In genomic region chr14:68141531-68142088, GRCh38 we compare ENCODE assay signal across 13 cellular contexts.
A peak's percentile ranks its signal among the peaks of the same experiment; 100 is the strongest.
DNase-seq lines count a peak whose midpoint lies in the region; ATAC-seq and TF ChIP-seq lines count a peak whose summit lies in the region.
"Had no signal": no experiment of that assay in that cellular context is flagged by ENCODE, and none has a peak within 500 bp of the region (broad histone marks: within the 10 kb centered on the region; RNA-seq: fewer than 3 reads in every experiment).

No MANE protein-coding gene starts in this region.

- H3K27ac ChIP-seq in ACC112 (ENCODE audit: low read depth, low read length) (peak overlapping the region; percentile 99), muscle layer of duodenum (ENCODE audit: low read length) (peak overlapping the region; percentile 96)

- no peaks in the 10 kb centered on the region for H3K27me3 Mint-ChIP-seq in chondrocyte (ENCODE audit: low read depth)
- H3K27me3 Mint-ChIP-seq: activated CD4-positive, alpha-beta T cell treated with anti-CD3 and anti-CD28 coated beads for 36 hours; activated naive CD4-positive, alpha-beta T cell treated with anti-CD3 and anti-CD28 coated beads, Interleukin-2, amount 50 U/mL, for 24 hours; naive B cell had no signal

- peaks cover 96% of the 10 kb centered on the region for H3K4me1 Mint-ChIP-seq in chondrocyte (ENCODE audit: low read depth)

- no peak overlapping the region for H3K4me3 Mint-ChIP-seq in chondrocyte (ENCODE audit: unreplicated experiment)
- H3K4me3 Mint-ChIP-seq: activated CD4-positive, alpha-beta T cell treated with anti-CD3 and anti-CD28 coated beads for 36 hours; activated naive CD4-positive, alpha-beta T cell treated with anti-CD3 and anti-CD28 coated beads, Interleukin-2, amount 50 U/mL, for 24 hours; naive B cell had no signal

- H3K9me3 Mint-ChIP-seq in chondrocyte (ENCODE audit: low read depth), result no peaks in the 10 kb centered on the region

- TF ChIP-seq CTCF in chondrocyte (IDR thresholded peaks at IDR 0.05), result no peak

- H3K27me3 ChIP-seq in ACC112 (ENCODE audit: insufficient read depth, low read length) (no peaks in the 10 kb centered on the region), muscle layer of duodenum (ENCODE audit: low read depth, low read length) (no peaks in the 10 kb centered on the region)

- ATAC-seq in GM18498 (IDR thresholded peaks at IDR 0.05; ENCODE audit: unreplicated experiment), result no peak
- ATAC-seq: activated CD4-positive, alpha-beta T cell treated with anti-CD3 and anti-CD28 coated beads for 36 hours had no signal

- H3K9me3 ChIP-seq in muscle layer of duodenum (ENCODE audit: control insufficient read depth in 1 of 2, low read length in 2 of 2), result no peaks in the 10 kb centered on the region

- DNase-seq in M059J (ENCODE audit: low read depth) (peak; percentile 68), chondrocyte (ENCODE audit: low spot score) (no peak), ureter (ENCODE audit: low spot score) (no peak), NOMO-1 treated with DMSO at 0.1 percent for 48 hours (lab: John Stamatoyannopoulos, UW; ENCODE audit: unreplicated experiment) (no peak), MV-4-11 (lab: John Stamatoyannopoulos, UW) (no peak)
- DNase-seq: activated CD4-positive, alpha-beta T cell treated with anti-CD3 and anti-CD28 coated beads for 36 hours; naive B cell; NCI-H1092 treated with DMSO at 0.1 percent for 48 hours; stimulated activated CD4-positive, alpha-beta T cell treated with anti-CD3 and anti-CD28 coated beads, Interleukin-2, amount 100 ng/mL, for 48 hours had no signal

- H3K27ac Mint-ChIP-seq in chondrocyte (ENCODE audit: unreplicated experiment), result peak overlapping the region; percentile 97
- H3K27ac Mint-ChIP-seq: activated CD4-positive, alpha-beta T cell treated with anti-CD3 and anti-CD28 coated beads for 36 hours; activated naive CD4-positive, alpha-beta T cell treated with anti-CD3 and anti-CD28 coated beads, Interleukin-2, amount 50 U/mL, for 24 hours had no signal

- no peaks in the 10 kb centered on the region for H3K36me3 Mint-ChIP-seq in chondrocyte (ENCODE audit: low read depth)
- H3K36me3 Mint-ChIP-seq: naive B cell had no signal

- no peaks in the 10 kb centered on the region for H3K79me2 ChIP-seq in ACC112 (ENCODE audit: control insufficient read depth, insufficient read depth, low read length, unreplicated experiment)

- H3K4me1 ChIP-seq in ACC112 (ENCODE audit: control insufficient read depth, insufficient read depth, low read length, unreplicated experiment) (peaks cover 81% of the 10 kb centered on the region), muscle layer of duodenum (ENCODE audit: control insufficient read depth in 1 of 2, insufficient read depth in 2 of 2, low read length in 2 of 2) (peaks cover 11 to 45% of the 10 kb centered on the region in 2 donors)

- H3K4me3 ChIP-seq in ACC112 (ENCODE audit: low read depth, low read length), result no peak overlapping the region
- no peak overlapping the region for H3K4me3 ChIP-seq in muscle layer of duodenum (ENCODE audit: low read depth in 1 of 2, low read length in 2 of 2)

- H2AFZ ChIP-seq in ACC112 (ENCODE audit: low read length, unreplicated experiment), result no peak overlapping the region

- H3K36me3 ChIP-seq in ACC112 (ENCODE audit: insufficient read depth, low read length), result no peaks in the 10 kb centered on the region
- H3K36me3 ChIP-seq in muscle layer of duodenum (ENCODE audit: control insufficient read depth in 1 of 2, insufficient read depth in 2 of 2, low read length in 2 of 2), result no peaks in the 10 kb centered on the region
